In genomic region chr19:43201891-43202290, GRCh38 we compare ENCODE assay signal across 11 cellular contexts. TPM values are rescaled to one million over a fixed set of nuclear protein-coding genes. Genes with fewer than 3 reads are reported as not detected.
DNase-seq lines count a peak whose midpoint lies in the region; FAIRE-seq and TF ChIP-seq lines count a peak whose summit lies in the region.
"Not testable (repeated sequence)": the region's sequence is repeated elsewhere in the genome, so short reads cannot be mapped to it uniquely, and the experiment has no call there.
"Had no signal": no experiment of that assay in that cellular context is flagged by ENCODE, and none has a peak within 500 bp of the region (broad histone marks: within the 10 kb centered on the region; RNA-seq: fewer than 3 reads in every experiment).

No MANE protein-coding gene starts in this region.

- not testable (repeated sequence) for FAIRE-seq in kidney (lab: Jason Lieb, UNC)

- H3K36me3 Mint-ChIP-seq in Caco-2 (ENCODE audit: insufficient read depth, unreplicated experiment), result not testable (repeated sequence)

- not testable (repeated sequence) for BruUV-seq in Caco-2 (replicated peaks; lab: Mats Ljungman, UMichigan)

- CTCF ChIA-PET in Caco-2 (lab: Charles Lee); RWPE1 (lab: Yijun Ruan, JAX): not testable (repeated sequence)
- CTCF ChIA-PET in HEK293 (lab: Yijun Ruan, JAX), result interaction anchor here (0.6 to 1.3 kb wide), 6 partner anchors 9 to 222 kb away, joined by 3 to 5 read pairs (median 4); no protein-coding TSS in a partner anchor

- H3K4me3 ChIP-seq in Caco-2 (ENCODE audit: low read depth, low read length); HEK293 (ENCODE audit: low read depth, low read length); brain microvascular endothelial cell (ENCODE audit: low read depth, low read length); esophagus muscularis mucosa; kidney (ENCODE audit: low read length in 2 of 2); prostate gland: not testable (repeated sequence)

- not testable (repeated sequence) for H3K36me3 ChIP-seq in Caco-2 (ENCODE audit: control insufficient read depth, insufficient read depth, low read length); HEK293 (ENCODE audit: control insufficient read depth in 2 of 2, insufficient read depth in 1 of 2, low read length in 2 of 2); brain microvascular endothelial cell (replicated peaks); esophagus muscularis mucosa; kidney (ENCODE audit: control insufficient read depth in 1 of 2, insufficient read depth in 2 of 2, low read length in 2 of 2); prostate gland

- H3K27me3 ChIP-seq in Caco-2 (replicated peaks; ENCODE audit: control insufficient read depth, insufficient read depth, low read length); brain microvascular endothelial cell (replicated peaks); esophagus muscularis mucosa; prostate gland (replicated peaks; ENCODE audit: insufficient read depth): not testable (repeated sequence)

- H3K27me3 Mint-ChIP-seq in Caco-2 (ENCODE audit: insufficient read depth, unreplicated experiment), result not testable (repeated sequence)

- in situ Hi-C loops in brain microvascular endothelial cell (cut with HindIII; ENCODE audit: low pct_ligation_motif_present, low sequenced_read_pairs), result not testable (repeated sequence)

- not testable (repeated sequence) for H3K9me3 Mint-ChIP-seq in Caco-2 (ENCODE audit: unreplicated experiment)

- H3K27ac Mint-ChIP-seq in Caco-2 (ENCODE audit: unreplicated experiment), result peak overlapping the region; percentile 49

- H3K27ac ChIP-seq in HEK293 (ENCODE audit: extremely low read depth, low read depth, low read length) (peak overlapping the region; percentile 46), RWPE1 (peak overlapping the region; percentile 99), brain microvascular endothelial cell (peak overlapping the region; percentile 43), esophagus muscularis mucosa (replicated peaks in 1 of 4) (peak overlapping the region in 3 of 4 donors; percentile 57 to 76 (median 70)), kidney (ENCODE audit: low read depth in 2 of 2, low read length in 2 of 2) (peak overlapping the region; percentile 22 to 37)
- H3K27ac ChIP-seq in prostate gland, result not testable (repeated sequence)

- not testable (repeated sequence) for TF ChIP-seq POLR2A in esophagus muscularis mucosa (IDR thresholded peaks at IDR 0.05; ENCODE audit: low read depth); prostate gland (IDR thresholded peaks at IDR 0.05)

- not testable (repeated sequence) for H3K4me3 Mint-ChIP-seq in Caco-2 (ENCODE audit: unreplicated experiment)

- not testable (repeated sequence) for H3K4me1 Mint-ChIP-seq in Caco-2 (ENCODE audit: low read depth, unreplicated experiment)

- not testable (repeated sequence) for TF ChIP-seq CTCF in Caco-2 (IDR thresholded peaks at IDR 0.05; ENCODE audit: insufficient read depth in 1 of 2, low read depth in 1 of 2, low read length in 1 of 2, severe bottlenecking in 1 of 2, unreplicated experiment in 1 of 2); HEK293 (tag by site-specific recombination; IDR thresholded peaks at IDR 0.05); RWPE1 (conservative IDR thresholded peaks at IDR 0.05; ENCODE audit: low read depth); brain microvascular endothelial cell (IDR thresholded peaks at IDR 0.05; ENCODE audit: low read depth, low read length, missing control alignments); esophagus muscularis mucosa (IDR thresholded peaks at IDR 0.05); kidney (IDR thresholded peaks at IDR 0.05; ENCODE audit: borderline replicate concordance, extremely low read depth, insufficient read depth); prostate gland (IDR thresholded peaks at IDR 0.05)

- POLR2A ChIA-PET in Caco-2 (lab: Charles Lee); RWPE1 (lab: Yijun Ruan, JAX; ENCODE audit: low non-redundant PET): not testable (repeated sequence)
- POLR2A ChIA-PET in HEK293 (lab: Yijun Ruan, JAX), result interaction anchor here (0.9 to 1.6 kb wide), 2 partner anchors 9 to 10 kb away, joined by 4 to 5 read pairs; no protein-coding TSS in a partner anchor

- intact Hi-C loops in Caco-2 (cut with micrococcal nuclease; ENCODE audit: unreplicated experiment); esophagus muscularis mucosa (cut with DNase I); kidney (cut with DNase I); prostate gland (cut with DNase I): not testable (repeated sequence)

- not testable (repeated sequence) for H3K4me1 ChIP-seq in Caco-2; HEK293 (ENCODE audit: control insufficient read depth, insufficient read depth, low read length); kidney (ENCODE audit: control insufficient read depth in 1 of 2, insufficient read depth in 1 of 2, low read depth in 1 of 2, low read length in 2 of 2); prostate gland (replicated peaks)
- peaks cover 0 to 30% (median 10%) of the 10 kb centered on the region in 4 donors for H3K4me1 ChIP-seq in esophagus muscularis mucosa

- WGBS in esophagus muscularis mucosa, result no CpG with 5 or more reads among the region's 2 CpGs
- 38% methylated on average over 2 of the region's 2 CpGs for WGBS in prostate gland

- not testable (repeated sequence) for H3K9me3 ChIP-seq in Caco-2; HEK293 (ENCODE audit: control insufficient read depth, insufficient read depth, low read depth, low read length); esophagus muscularis mucosa; kidney (ENCODE audit: control insufficient read depth in 1 of 2, low read length in 2 of 2); prostate gland

- H3K9ac ChIP-seq in kidney (ENCODE audit: low read length in 2 of 2), result not testable (repeated sequence)

- DNase-seq in Caco-2; RWPE1 (ENCODE audit: low spot score); brain microvascular endothelial cell; esophagus muscularis mucosa (ENCODE audit: extremely low spot score); kidney: not testable (repeated sequence)
- DNase-seq in prostate gland (ENCODE audit: low spot score), result peak; percentile 16

- TF ChIP-seq EP300 in esophagus muscularis mucosa (IDR thresholded peaks at IDR 0.05), result not testable (repeated sequence)

TF ChIP-seq in HEK293, 187 proteins besides CTCF, POLR2A, EP300 and RAD21:
- TF ChIP-seq ZBTB48 (tag by site-specific recombination; IDR thresholded peaks at IDR 0.05) (0 out of 2 replicates have a peak, but pooled peaks have one; percentile 30), ZFHX2 (tag by site-specific recombination; conservative IDR thresholded peaks at IDR 0.05) (0 out of 2 replicates have a peak, but pooled peaks have one; percentile 5), ZSCAN4 (tag by site-specific recombination; IDR thresholded peaks at IDR 0.05) (peak; percentile 7; the same call in 1 of the 2 replicates), ZFP37 (tag by site-specific recombination; IDR thresholded peaks at IDR 0.05) (peak; percentile 12; the same call in 1 of the 2 replicates)

RNA-seq across cellular contexts. Expression of gene PSG4, which starts 3.5 kb away (rescaled TPM):
- total RNA-seq in Caco-2 (2022), result not detected in 2 replicates
- total RNA-seq in esophagus muscularis mucosa, result 1 to 10 TPM in 1 of 4 donors, not detected in 3; 1.2 TPM
- total RNA-seq in kidney, result 0.35 TPM
- not detected for polyA plus RNA-seq in kidney (ENCODE audit: insufficient read depth, low read depth, low replicate concordance)
- 1 to 10 TPM in 1 of 2 donors, under 1 TPM in 1; 0.68 to 1.2 TPM for total RNA-seq in prostate gland
- total RNA-seq: H9, HepG2, HT-29 had no signal
- polyA plus RNA-seq: CD4-positive, CD25-positive, alpha-beta regulatory T cell; HepG2 had no signal

RNA-seq across cellular contexts. Expression of gene PSG5, which starts 15.6 kb away (rescaled TPM):
- total RNA-seq in Caco-2 (2022) (1.2 and 1.7 TPM in 2 replicates), esophagus muscularis mucosa (not detected), kidney (not detected), prostate gland (not detected)
- polyA plus RNA-seq in kidney (ENCODE audit: insufficient read depth, low read depth, low replicate concordance), result not detected
- total RNA-seq: CD4-positive, CD25-positive, alpha-beta regulatory T cell; H9; HepG2; HT-29 had no signal
- polyA plus RNA-seq: CD4-positive, CD25-positive, alpha-beta regulatory T cell; HepG2 had no signal
